In genomic region chr4:73411731-73412414, GRCh38 we compare ENCODE assay signal across 1 cellular context.
A peak's percentile ranks its signal among the peaks of the same experiment; 100 is the strongest.
TF ChIP-seq lines count a peak whose summit lies in the region.

No MANE protein-coding gene starts in this region.

TF ChIP-seq in HepG2, 621 proteins besides CTCF, POLR2A, EP300 and RAD21 (continued from another document and continues in another):
- no peak for TF ChIP-seq ZNF275 (CRISPR knock-in tag; IDR thresholded peaks at IDR 0.05; ENCODE audit: borderline replicate concordance)
- TF ChIP-seq ISL2 (CRISPR knock-in tag; IDR thresholded peaks at IDR 0.05), result 0 out of 2 replicates have a peak, but pooled peaks have one; percentile 17
- peak; percentile 43; the same call in 1 of the 2 replicates for TF ChIP-seq ZNF124 (CRISPR knock-in tag; IDR thresholded peaks at IDR 0.05)
- TF ChIP-seq ZNF224 (CRISPR knock-in tag; IDR thresholded peaks at IDR 0.05), result no peak
- no peak for TF ChIP-seq ZNF18 (CRISPR knock-in tag; IDR thresholded peaks at IDR 0.05; ENCODE audit: insufficient replicate concordance)
- TF ChIP-seq MAFK (conservative IDR thresholded peaks at IDR 0.05 in 1 of 2, IDR thresholded peaks at IDR 0.05 in 1 of 2; ENCODE audit: low read length in 2 of 2), result peak; percentile 36 to 64; a peak in 3 of 4 replicates
- no peak for TF ChIP-seq ZSCAN21 (CRISPR knock-in tag; IDR thresholded peaks at IDR 0.05; ENCODE audit: borderline replicate concordance)
- TF ChIP-seq IKZF5 (CRISPR knock-in tag; IDR thresholded peaks at IDR 0.05), result no peak
- 0 out of 2 replicates have a peak, but pooled peaks have one; percentile 12 for TF ChIP-seq ZNF503 (CRISPR knock-in tag; IDR thresholded peaks at IDR 0.05)
- no peak for TF ChIP-seq ZFP36 (IDR thresholded peaks at IDR 0.05; ENCODE audit: borderline replicate concordance, low read depth, low read length, partially characterized antibody)
- peak; percentile 56 for TF ChIP-seq POLR2AphosphoS5 (IDR thresholded peaks at IDR 0.05; ENCODE audit: low read depth, low read length)
- peak; percentile 40; the same call in 1 of the 2 replicates for TF ChIP-seq KMT2A (CRISPR knock-in tag; IDR thresholded peaks at IDR 0.05)
- TF ChIP-seq SATB2 (CRISPR knock-in tag; IDR thresholded peaks at IDR 0.05), result peak; percentile 78; the same call in 1 of the 2 replicates
- TF ChIP-seq MLX (CRISPR knock-in tag; IDR thresholded peaks at IDR 0.05), result 0 out of 2 replicates have a peak, but pooled peaks have one; percentile 12
- TF ChIP-seq TEAD3 (CRISPR knock-in tag; optimal IDR thresholded peaks at IDR 0.05; ENCODE audit: borderline replicate concordance), result peak; percentile 52
- TF ChIP-seq PHF5A (CRISPR knock-in tag; IDR thresholded peaks at IDR 0.05; ENCODE audit: low read depth, unreplicated experiment), result peak; percentile 88
- TF ChIP-seq ZBTB8A (CRISPR knock-in tag; IDR thresholded peaks at IDR 0.05; ENCODE audit: borderline replicate concordance, low read depth), result no peak
- TF ChIP-seq HOXA9 (CRISPR knock-in tag; IDR thresholded peaks at IDR 0.05; ENCODE audit: borderline replicate concordance), result 0 out of 2 replicates have a peak, but pooled peaks have one; percentile 21
- TF ChIP-seq MED13 (CRISPR knock-in tag; IDR thresholded peaks at IDR 0.05), result peak; percentile 7; the same call in 1 of the 2 replicates
- no peak for TF ChIP-seq SPEN (CRISPR knock-in tag; IDR thresholded peaks at IDR 0.05; ENCODE audit: low read depth)
- TF ChIP-seq POLR2G (IDR thresholded peaks at IDR 0.05; ENCODE audit: low read depth, low read length), result peak; percentile 43; the same call in 1 of the 2 replicates
- 0 out of 2 replicates have a peak, but pooled peaks have one; percentile 44 for TF ChIP-seq HOXD1 (CRISPR knock-in tag; IDR thresholded peaks at IDR 0.05)
- no peak for TF ChIP-seq MNT (IDR thresholded peaks at IDR 0.05)
- TF ChIP-seq AGO2 (optimal IDR thresholded peaks at IDR 0.05; ENCODE audit: low read depth, low read length), result no peak
- peak; percentile 35; the same call in 1 of the 2 replicates for TF ChIP-seq ZNF589 (CRISPR knock-in tag; conservative IDR thresholded peaks at IDR 0.05)
- no peak for TF ChIP-seq ZBTB42 (CRISPR knock-in tag; IDR thresholded peaks at IDR 0.05)
- TF ChIP-seq ZNF501 (CRISPR knock-in tag; IDR thresholded peaks at IDR 0.05), result 0 out of 2 replicates have a peak, but pooled peaks have one; percentile 41
- TF ChIP-seq ZNF530 (CRISPR knock-in tag; IDR thresholded peaks at IDR 0.05; ENCODE audit: low read depth), result no peak
- peak; percentile 61 for TF ChIP-seq RBM22 (optimal IDR thresholded peaks at IDR 0.05; ENCODE audit: low read length)
- TF ChIP-seq HOXA5 (CRISPR knock-in tag; IDR thresholded peaks at IDR 0.05), result peak; percentile 29; the same call in 1 of the 2 replicates
- TF ChIP-seq BATF2 (CRISPR knock-in tag; IDR thresholded peaks at IDR 0.05), result peak; percentile 67; the same call in 1 of the 2 replicates
- no peak for TF ChIP-seq KLF13 (CRISPR knock-in tag; IDR thresholded peaks at IDR 0.05)
- 0 out of 2 replicates have a peak, but pooled peaks have one; percentile 63 for TF ChIP-seq ZSCAN5A (CRISPR knock-in tag; IDR thresholded peaks at IDR 0.05; ENCODE audit: borderline replicate concordance)
- 0 out of 2 replicates have a peak, but pooled peaks have one; percentile 15 for TF ChIP-seq SMYD3 (CRISPR knock-in tag; IDR thresholded peaks at IDR 0.05)
- no peak for TF ChIP-seq KLF9 (CRISPR knock-in tag; IDR thresholded peaks at IDR 0.05; ENCODE audit: low read depth)
- TF ChIP-seq EED (CRISPR knock-in tag; IDR thresholded peaks at IDR 0.05), result no peak
- no peak for TF ChIP-seq ASH2L (IDR thresholded peaks at IDR 0.05; ENCODE audit: insufficient read length, low read depth, low read length)
- TF ChIP-seq CSRNP2 (CRISPR knock-in tag; conservative IDR thresholded peaks at IDR 0.05; ENCODE audit: low read depth), result peak; percentile 37; the same call in 1 of the 2 replicates
- TF ChIP-seq ZNF780A (CRISPR knock-in tag; IDR thresholded peaks at IDR 0.05), result no peak
- TF ChIP-seq NONO (IDR thresholded peaks at IDR 0.05), result no peak
- TF ChIP-seq NONO (CRISPR knock-in tag; conservative IDR thresholded peaks at IDR 0.05), result 0 out of 2 replicates have a peak, but pooled peaks have one; percentile 14
- TF ChIP-seq MZF1 (CRISPR knock-in tag; IDR thresholded peaks at IDR 0.05; ENCODE audit: borderline replicate concordance), result no peak
- no peak for TF ChIP-seq SP2 (CRISPR knock-in tag; IDR thresholded peaks at IDR 0.05)
- TF ChIP-seq ZNF639 (CRISPR knock-in tag; conservative IDR thresholded peaks at IDR 0.05), result no peak
- TF ChIP-seq BRF2 (CRISPR knock-in tag; IDR thresholded peaks at IDR 0.05), result peak; percentile 89
- no peak for TF ChIP-seq ZNF3 (CRISPR knock-in tag; IDR thresholded peaks at IDR 0.05)
- TF ChIP-seq ZNF136 (CRISPR knock-in tag; IDR thresholded peaks at IDR 0.05; ENCODE audit: low read depth), result no peak
- TF ChIP-seq HMGXB4 (CRISPR knock-in tag; IDR thresholded peaks at IDR 0.05; ENCODE audit: borderline replicate concordance in 1 of 2, low read depth in 1 of 2), result 0 out of 4 replicates have a peak, but pooled peaks of 1 of the 2 experiments have one; percentile 34
- TF ChIP-seq ZNF570 (CRISPR knock-in tag; IDR thresholded peaks at IDR 0.05; ENCODE audit: borderline replicate concordance), result no peak
- TF ChIP-seq NCOA1 (CRISPR knock-in tag; IDR thresholded peaks at IDR 0.05), result 0 out of 2 replicates have a peak, but pooled peaks have one; percentile 30
